Comparison of ENCODE assay signal across 9 cellular contexts in genomic region chr7:15889501-15889900, GRCh38.
DNase-seq lines count a peak whose midpoint lies in the region; ATAC-seq and TF ChIP-seq lines count a peak whose summit lies in the region.
"Had no signal": no experiment of that assay in that cellular context is flagged by ENCODE, and none has a peak within 500 bp of the region (broad histone marks: within the 10 kb centered on the region; RNA-seq: fewer than 3 reads in every experiment).

No MANE protein-coding gene starts in this region.

- TF ChIP-seq CTCF in Panc1 (IDR thresholded peaks at IDR 0.05): no peak; the same call in 1 of the 2 replicates
- peak; percentile 27 for TF ChIP-seq CTCF in fibroblast of pulmonary artery (IDR thresholded peaks at IDR 0.05; ENCODE audit: low read length, missing control alignments)
- peak in 3 of 5 experiments; percentile 21 to 35 (median 23) for TF ChIP-seq CTCF in gastrocnemius medialis (IDR thresholded peaks at IDR 0.05 in 4 of 5, conservative IDR thresholded peaks at IDR 0.05 in 1 of 5)

- no peaks in the 10 kb centered on the region for H3K36me3 Mint-ChIP-seq in activated T-helper 1 cell treated with anti-CD3 and anti-CD28 coated beads, Interleukin-12 subunit alpha, Interleukin-12 subunit beta, Interleukin-2, Interleukin-4 antibody, amounts not matched to agents 30 ng/mL and 10 ng/mL and 1 ng/mL, durations not matched to agents 14 hours and 24 hours and 36 hours (ENCODE audit: low read depth)

- ATAC-seq in Panc1 (peak; percentile 80; the same call in 1 of the 2 replicates), gastrocnemius medialis (peak in 1 of 2 donors; percentile 55)

- no peaks in the 10 kb centered on the region for H3K27me3 ChIP-seq in Panc1 (ENCODE audit: control insufficient read depth, insufficient read depth, low read length)
- H3K27me3 ChIP-seq in gastrocnemius medialis: no peaks in the 10 kb centered on the region

- H3K4me3 ChIP-seq in Panc1 (ENCODE audit: low read depth in 2 of 2, low read length in 2 of 2): no peak overlapping the region
- H3K4me3 ChIP-seq in fibroblast of pulmonary artery (replicated peaks; ENCODE audit: low read depth, low read length): no peak overlapping the region
- H3K4me3 ChIP-seq in gastrocnemius medialis: no peak overlapping the region

- POLR2A ChIA-PET in Panc1 (lab: Charles Lee): no interaction called here

- H3K36me3 ChIP-seq in Panc1 (ENCODE audit: control insufficient read depth, insufficient read depth, low read length): no peaks in the 10 kb centered on the region
- no peaks in the 10 kb centered on the region for H3K36me3 ChIP-seq in gastrocnemius medialis

- no peak for TF ChIP-seq POLR2A in gastrocnemius medialis (IDR thresholded peaks at IDR 0.05)

- H3K4me3 Mint-ChIP-seq in activated T-helper 1 cell treated with anti-CD3 and anti-CD28 coated beads, Interleukin-12 subunit alpha, Interleukin-12 subunit beta, Interleukin-2, Interleukin-4 antibody, amounts not matched to agents 30 ng/mL and 10 ng/mL and 1 ng/mL, durations not matched to agents 14 hours and 24 hours and 36 hours: no peak overlapping the region

- H3K9me3 Mint-ChIP-seq in activated T-helper 1 cell treated with anti-CD3 and anti-CD28 coated beads, Interleukin-12 subunit alpha, Interleukin-12 subunit beta, Interleukin-2, Interleukin-4 antibody, amounts not matched to agents 30 ng/mL and 10 ng/mL and 1 ng/mL, durations not matched to agents 14 hours and 24 hours and 36 hours: peaks cover 3% of the 10 kb centered on the region

- H3K9me3 ChIP-seq in Panc1 (ENCODE audit: control insufficient read depth, insufficient read depth, low read depth, low read length) (0 out of 2 replicates have a peak, but pooled peaks cover 3% of the 10 kb centered on the region), gastrocnemius medialis (no peaks in the 10 kb centered on the region)

- H3K4me1 ChIP-seq in Panc1 (ENCODE audit: control insufficient read depth, insufficient read depth, low read length) (no peaks in the 10 kb centered on the region), gastrocnemius medialis (no peaks in the 10 kb centered on the region)

- intact Hi-C loops in Panc1 (cut with micrococcal nuclease; ENCODE audit: unreplicated experiment) (no loop called here), gastrocnemius medialis (cut with DNase I; ENCODE audit: low total_unique reads) (no loop called here)
- intact Hi-C loops in activated T-helper 1 cell treated with anti-CD3 and anti-CD28 coated beads, Interleukin-12 subunit alpha, Interleukin-12 subunit beta, Interleukin-2, Interleukin-4 antibody, amounts not matched to agents 30 ng/mL and 10 ng/mL and 1 ng/mL, durations not matched to agents 14 hours and 24 hours and 36 hours (cut with micrococcal nuclease): no loop called here

- in situ Hi-C loops in Panc1 (cut with HindIII; ENCODE audit: low pct_unique_long_range_greater_than_20kb, low sequenced_read_pairs): no loop called here
- in situ Hi-C loops in gastrocnemius medialis (cut with MboI; ENCODE audit: low sequenced_read_pairs in 4 of 4): no loop called here

- no TSS peak for BruUV-seq in Panc1 (replicated peaks; lab: Mats Ljungman, UMichigan)

- no peaks in the 10 kb centered on the region for H3K4me1 Mint-ChIP-seq in activated T-helper 1 cell treated with anti-CD3 and anti-CD28 coated beads, Interleukin-12 subunit alpha, Interleukin-12 subunit beta, Interleukin-2, Interleukin-4 antibody, amounts not matched to agents 30 ng/mL and 10 ng/mL and 1 ng/mL, durations not matched to agents 14 hours and 24 hours and 36 hours (ENCODE audit: low read depth)

- peak; percentile 27 for DNase-seq in NCI-H146 (lab: John Stamatoyannopoulos, UW)
- DNase-seq in NCI-H146 treated with DMSO at 0.1 percent for 48 hours (lab: John Stamatoyannopoulos, UW; ENCODE audit: unreplicated experiment): no peak
- no peak for DNase-seq in Panc1 (ENCODE audit: low read depth, low spot score)
- DNase-seq in fibroblast of pulmonary artery (ENCODE audit: low read depth): peak; percentile 20
- peak in 1 of 2 donors; percentile 21 for DNase-seq in gastrocnemius medialis
- no peak for DNase-seq in NK-92 (lab: John Stamatoyannopoulos, UW; ENCODE audit: unreplicated experiment)
- DNase-seq in stimulated activated CD4-positive, alpha-beta T cell treated with anti-CD3 and anti-CD28 coated beads, Interleukin-4, amount 100 ng/mL, for 4 hours: no peak
- DNase-seq in activated T-helper 1 cell treated with anti-CD3 and anti-CD28 coated beads, Interleukin-12 subunit alpha, Interleukin-12 subunit beta, Interleukin-2, Interleukin-4 antibody, amounts not matched to agents 30 ng/mL and 10 ng/mL and 1 ng/mL, durations not matched to agents 14 hours and 24 hours and 36 hours (ENCODE audit: low spot score): no peak
- DNase-seq: NCI-H2029 treated with DMSO at 0.1 percent for 48 hours had no signal

- CTCF ChIA-PET in Panc1 (lab: Charles Lee): no interaction called here

- H3K27me3 Mint-ChIP-seq in activated T-helper 1 cell treated with anti-CD3 and anti-CD28 coated beads, Interleukin-12 subunit alpha, Interleukin-12 subunit beta, Interleukin-2, Interleukin-4 antibody, amounts not matched to agents 30 ng/mL and 10 ng/mL and 1 ng/mL, durations not matched to agents 14 hours and 24 hours and 36 hours (ENCODE audit: insufficient read depth): no peaks in the 10 kb centered on the region

- H3K27ac ChIP-seq in Panc1 (ENCODE audit: low read length) (no peak overlapping the region), gastrocnemius medialis (peak overlapping the region in 2 of 4 donors; percentile 8 to 20)

- H3K27ac Mint-ChIP-seq in activated T-helper 1 cell treated with anti-CD3 and anti-CD28 coated beads, Interleukin-12 subunit alpha, Interleukin-12 subunit beta, Interleukin-2, Interleukin-4 antibody, amounts not matched to agents 30 ng/mL and 10 ng/mL and 1 ng/mL, durations not matched to agents 14 hours and 24 hours and 36 hours: no peak overlapping the region

Comparison
In these comparisons a context has a peak if more than half of its experiments do, and no peak if none do; other contexts are left out.
1. DNase-seq: peak in NCI-H146 (single experiment) and fibroblast of pulmonary artery (single experiment); none in NCI-H146 treated with DMSO at 0.1 percent for 48 hours (single experiment), Panc1 (single experiment), NK-92 (single experiment), stimulated activated CD4-positive, alpha-beta T cell treated with anti-CD3 and anti-CD28 coated beads, Interleukin-4, amount 100 ng/mL, for 4 hours (0 of 2) and activated T-helper 1 cell treated with anti-CD3 and anti-CD28 coated beads, Interleukin-12 subunit alpha, Interleukin-12 subunit beta, Interleukin-2, Interleukin-4 antibody, amounts not matched to agents 30 ng/mL and 10 ng/mL and 1 ng/mL, durations not matched to agents 14 hours and 24 hours and 36 hours (single experiment).